In the genomic region with DNA sequence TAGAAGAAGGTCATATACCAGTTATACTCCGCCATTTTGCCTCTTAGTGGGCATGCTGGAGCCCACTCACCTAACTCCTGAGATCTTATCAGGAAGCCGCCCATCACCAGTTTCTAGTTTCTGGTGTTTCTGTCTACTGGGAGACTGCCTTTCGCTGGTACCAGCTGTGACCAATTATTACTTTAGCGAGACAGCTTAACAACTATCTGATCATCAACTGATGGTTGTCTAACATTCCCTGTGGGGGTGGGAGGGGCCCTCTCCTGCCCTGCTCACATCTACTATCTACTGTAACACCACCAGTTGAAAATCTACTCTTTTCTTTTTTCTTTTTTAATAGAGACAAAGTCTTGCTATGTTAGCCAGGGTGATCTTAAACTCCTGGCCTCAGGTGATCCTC, we compare ENCODE assay signal across 40 cellular contexts. TPM values are rescaled to one million over a fixed set of nuclear protein-coding genes. Genes with fewer than 3 reads are reported as not detected.
"Had no signal": no experiment of that assay in that cellular context is flagged by ENCODE, and none has a peak within 500 bp of the region (broad histone marks: within the 10 kb centered on the region; RNA-seq: fewer than 3 reads in every experiment).

No MANE protein-coding gene starts in this region.

- H3K9me3 ChIP-seq: adrenal gland, ascending aorta, body of pancreas, breast epithelium had no signal

- H3K4me3 Mint-ChIP-seq: activated naive CD4-positive, alpha-beta T cell treated with anti-CD3 and anti-CD28 coated beads for 36 hours; activated naive CD4-positive, alpha-beta T cell treated with anti-CD3 and anti-CD28 coated beads, Interleukin-2, amount 10 ng/mL, durations not matched to agents 7 days and 5 days; activated naive CD8-positive, alpha-beta T cell; activated naive CD8-positive, alpha-beta T cell treated with anti-CD3 and anti-CD28 coated beads for 36 hours; activated naive CD8-positive, alpha-beta T cell treated with anti-CD3 and anti-CD28 coated beads, Interleukin-2, amount 10 ng/mL, durations not matched to agents 7 days and 5 days; activated naive CD8-positive, alpha-beta T cell treated with anti-CD3 and anti-CD28 coated beads, Interleukin-2, amount 50 U/mL, for 24 hours; activated T-cell treated with anti-CD3 and anti-CD28 coated beads, Interleukin-2, amount 50 U/mL, for 24 hours; activated T-cell treated with anti-CD3 and anti-CD28 coated beads, Interleukin-2, amount 50 U/mL, for 4 hours; activated T-cell treated with anti-CD3 and anti-CD28 coated beads, Interleukin-2, amount 50 U/mL, for 72 hours; activated T-helper 1 cell treated with anti-CD3 and anti-CD28 coated beads, Interleukin-12 subunit alpha, Interleukin-12 subunit beta, Interleukin-2, Interleukin-4 antibody, amounts not matched to agents 30 ng/mL and 10 ng/mL and 1 ng/mL, durations not matched to agents 14 hours and 24 hours and 36 hours; activated T-helper 17 cell treated with anti-CD3 and anti-CD28 coated beads, Interleukin-2, amount 50 U/mL, for 72 hours; brain; central memory CD8-positive, alpha-beta T cell had no signal

- H3K4me3 ChIP-seq: adrenal gland, ascending aorta, body of pancreas, breast epithelium, cardiac muscle cell had no signal

- DNase-seq: activated effector memory CD4-positive, alpha-beta T cell treated with anti-CD3 and anti-CD28 coated beads, Interleukin-2, amount 50 U/mL, for 16 hours; activated effector memory CD4-positive, alpha-beta T cell treated with Interleukin-2 at 50 U/mL for 16 hours; activated gamma-delta T cell; activated gamma-delta T cell treated with Interleukin-2 at 50 U/mL for 16 hours; activated naive CD4-positive, alpha-beta T cell; activated naive CD4-positive, alpha-beta T cell treated with anti-CD3 and anti-CD28 coated beads for 36 hours; activated naive CD4-positive, alpha-beta T cell treated with anti-CD3 and anti-CD28 coated beads, Interleukin-2, amount 10 ng/mL, durations not matched to agents 7 days and 5 days; activated naive CD4-positive, alpha-beta T cell treated with anti-CD3 and anti-CD28 coated beads, Interleukin-2, amount 50 U/mL, for 16 hours; activated naive CD8-positive, alpha-beta T cell treated with anti-CD3 and anti-CD28 coated beads for 36 hours; activated naive CD8-positive, alpha-beta T cell treated with anti-CD3 and anti-CD28 coated beads, Interleukin-2, amount 10 ng/mL, durations not matched to agents 7 days and 5 days; activated naive CD8-positive, alpha-beta T cell treated with anti-CD3 and anti-CD28 coated beads, Interleukin-2, amount 50 U/mL, for 24 hours; activated T-cell treated with anti-CD3 and anti-CD28 coated beads for 4 hours; activated T-cell treated with anti-CD3 and anti-CD28 coated beads, Interleukin-2, amount 50 U/mL, for 1 hour; activated T-cell treated with anti-CD3 and anti-CD28 coated beads, Interleukin-2, amount 50 U/mL, for 24 hours; activated T-cell treated with anti-CD3 and anti-CD28 coated beads, Interleukin-2, amount 50 U/mL, for 4 hours; activated T-cell treated with anti-CD3 and anti-CD28 coated beads, Interleukin-2, amount 50 U/mL, for 48 hours; activated T-cell treated with anti-CD3 and anti-CD28 coated beads, Interleukin-2, amount 50 U/mL, for 72 hours; adrenal gland; amniotic stem cell; amygdala; anterior cingulate cortex; aorta; body of pancreas; brain microvascular endothelial cell; caudate nucleus; central memory CD4-positive, alpha-beta T cell; cerebellar nuclear complex had no signal

- H3K36me3 ChIP-seq: adrenal gland, ascending aorta, brain microvascular endothelial cell, breast epithelium, cardiac muscle cell had no signal

- H3K4me1 Mint-ChIP-seq: activated naive CD4-positive, alpha-beta T cell treated with anti-CD3 and anti-CD28 coated beads, Interleukin-2, amount 10 ng/mL, durations not matched to agents 7 days and 5 days; activated naive CD8-positive, alpha-beta T cell treated with anti-CD3 and anti-CD28 coated beads, Interleukin-2, amount 10 ng/mL, durations not matched to agents 7 days and 5 days; brain; central memory CD8-positive, alpha-beta T cell had no signal

- ATAC-seq: activated naive CD4-positive, alpha-beta T cell treated with anti-CD3 and anti-CD28 coated beads, Interleukin-2, amount 50 U/mL, for 72 hours; activated naive CD8-positive, alpha-beta T cell treated with anti-CD3 and anti-CD28 coated beads, Interleukin-2, amount 50 U/mL, for 24 hours; activated T-cell treated with anti-CD3 and anti-CD28 coated beads, Interleukin-2, amount 50 U/mL, for 4 hours; activated T-cell treated with anti-CD3 and anti-CD28 coated beads, Interleukin-2, amount 50 U/mL, for 72 hours; activated T-helper 17 cell treated with anti-CD3 and anti-CD28 coated beads, Interleukin-2, amount 50 U/mL, for 72 hours; body of pancreas had no signal

- H3K27me3 Mint-ChIP-seq: activated naive CD4-positive, alpha-beta T cell treated with anti-CD3 and anti-CD28 coated beads, Interleukin-2, amount 10 ng/mL, durations not matched to agents 7 days and 5 days; activated naive CD8-positive, alpha-beta T cell treated with anti-CD3 and anti-CD28 coated beads for 36 hours; activated naive CD8-positive, alpha-beta T cell treated with anti-CD3 and anti-CD28 coated beads, Interleukin-2, amount 10 ng/mL, durations not matched to agents 7 days and 5 days; activated naive CD8-positive, alpha-beta T cell treated with anti-CD3 and anti-CD28 coated beads, Interleukin-2, amount 50 U/mL, for 24 hours; activated T-cell treated with anti-CD3 and anti-CD28 coated beads, Interleukin-2, amount 50 U/mL, for 24 hours; activated T-helper 17 cell treated with anti-CD3 and anti-CD28 coated beads, Interleukin-2, amount 50 U/mL, for 72 hours; central memory CD8-positive, alpha-beta T cell had no signal

- H3K27ac ChIP-seq: adrenal gland, ascending aorta, body of pancreas, brain microvascular endothelial cell, breast epithelium, cardiac muscle cell had no signal

- H3K9me3 Mint-ChIP-seq: activated naive CD4-positive, alpha-beta T cell treated with anti-CD3 and anti-CD28 coated beads for 36 hours; activated naive CD4-positive, alpha-beta T cell treated with anti-CD3 and anti-CD28 coated beads, Interleukin-2, amount 10 ng/mL, durations not matched to agents 7 days and 5 days; activated naive CD8-positive, alpha-beta T cell treated with anti-CD3 and anti-CD28 coated beads, Interleukin-2, amount 50 U/mL, for 24 hours; activated T-cell treated with anti-CD3 and anti-CD28 coated beads, Interleukin-2, amount 50 U/mL, for 24 hours; activated T-cell treated with anti-CD3 and anti-CD28 coated beads, Interleukin-2, amount 50 U/mL, for 4 hours; activated T-helper 1 cell treated with anti-CD3 and anti-CD28 coated beads, Interleukin-12 subunit alpha, Interleukin-12 subunit beta, Interleukin-2, Interleukin-4 antibody, amounts not matched to agents 30 ng/mL and 10 ng/mL and 1 ng/mL, durations not matched to agents 14 hours and 24 hours and 36 hours; activated T-helper 17 cell treated with anti-CD3 and anti-CD28 coated beads, Interleukin-2, amount 50 U/mL, for 72 hours; activated T-helper 2 cell treated with anti-CD3 and anti-CD28 coated beads, Interferon-gamma antibody, Interleukin-2, Interleukin-4, amounts not matched to agents 10 μg/mL and 5 μg/mL and 100 μg/mL, durations not matched to agents 14 hours and 24 hours and 36 hours; central memory CD8-positive, alpha-beta T cell had no signal

- H3K36me3 Mint-ChIP-seq: activated naive CD8-positive, alpha-beta T cell; activated naive CD8-positive, alpha-beta T cell treated with anti-CD3 and anti-CD28 coated beads, Interleukin-2, amount 10 ng/mL, durations not matched to agents 7 days and 5 days; brain had no signal

- H3K27ac Mint-ChIP-seq: activated naive CD4-positive, alpha-beta T cell treated with anti-CD3 and anti-CD28 coated beads for 36 hours; activated naive CD4-positive, alpha-beta T cell treated with anti-CD3 and anti-CD28 coated beads, Interleukin-2, amount 10 ng/mL, durations not matched to agents 7 days and 5 days; activated naive CD8-positive, alpha-beta T cell; activated naive CD8-positive, alpha-beta T cell treated with anti-CD3 and anti-CD28 coated beads for 36 hours; activated naive CD8-positive, alpha-beta T cell treated with anti-CD3 and anti-CD28 coated beads, Interleukin-2, amount 10 ng/mL, durations not matched to agents 7 days and 5 days; activated naive CD8-positive, alpha-beta T cell treated with anti-CD3 and anti-CD28 coated beads, Interleukin-2, amount 50 U/mL, for 24 hours; activated T-cell treated with anti-CD3 and anti-CD28 coated beads, Interleukin-2, amount 50 U/mL, for 24 hours; activated T-cell treated with anti-CD3 and anti-CD28 coated beads, Interleukin-2, amount 50 U/mL, for 72 hours; activated T-helper 1 cell treated with anti-CD3 and anti-CD28 coated beads, Interleukin-12 subunit alpha, Interleukin-12 subunit beta, Interleukin-2, Interleukin-4 antibody, amounts not matched to agents 30 ng/mL and 10 ng/mL and 1 ng/mL, durations not matched to agents 14 hours and 24 hours and 36 hours; activated T-helper 2 cell treated with anti-CD3 and anti-CD28 coated beads, Interferon-gamma antibody, Interleukin-2, Interleukin-4, amounts not matched to agents 10 μg/mL and 5 μg/mL and 100 μg/mL, durations not matched to agents 14 hours and 24 hours and 36 hours; brain had no signal

- H3K4me1 ChIP-seq: adrenal gland, ascending aorta, body of pancreas, breast epithelium had no signal

- FAIRE-seq: astrocyte, bronchial epithelial cell had no signal

- H3K27me3 ChIP-seq: adrenal gland, ascending aorta, body of pancreas, brain microvascular endothelial cell, breast epithelium, cardiac muscle cell had no signal

RNA-seq across cellular contexts. Expression of a gene that starts 46.2 kb away (rescaled TPM):
- total RNA-seq: activated T-helper 2 cell treated with anti-CD3 and anti-CD28 coated beads, Interferon-gamma antibody, Interleukin-2, Interleukin-4, amounts not matched to agents 10 μg/mL and 5 μg/mL and 100 μg/mL, durations not matched to agents 14 hours and 24 hours and 36 hours; aorta; ascending aorta; bronchial epithelial cell; chondrocyte had no signal
- polyA plus RNA-seq: aorta had no signal
